ENCODE assay signal across 9 cellular contexts in the genomic region with DNA sequence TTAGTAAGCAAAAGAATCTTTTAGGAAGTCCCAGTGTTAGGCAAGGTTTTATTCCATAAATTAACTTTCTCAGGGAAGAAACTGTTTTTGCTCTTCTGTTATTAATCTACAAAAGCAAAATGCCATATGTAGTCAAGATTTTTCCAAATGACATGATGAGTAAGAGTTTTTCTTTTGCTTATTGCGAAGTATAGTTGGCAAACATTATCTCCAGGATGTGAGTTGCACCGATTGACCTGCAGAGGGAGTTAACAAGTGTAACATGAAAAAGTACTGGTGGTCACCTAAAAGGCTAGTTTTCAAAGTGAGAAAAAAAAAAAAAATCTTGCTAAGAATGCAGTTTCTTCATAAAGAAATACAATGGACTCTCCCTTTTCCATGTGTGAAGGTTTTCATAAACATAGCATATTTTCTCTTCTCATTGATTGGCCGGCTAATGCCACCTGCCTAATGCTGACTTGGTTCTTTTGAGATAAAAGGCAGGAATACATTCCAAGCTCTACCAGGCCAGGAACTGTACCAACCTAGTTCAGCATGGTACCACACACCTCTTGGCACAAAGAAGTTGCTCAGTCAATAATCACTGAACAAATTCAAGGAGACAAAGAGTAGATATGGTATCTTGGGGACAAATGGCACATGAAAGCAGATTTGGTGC.
DNase-seq lines count a peak whose midpoint lies in the region; TF ChIP-seq lines count a peak whose summit lies in the region.
"Had no signal": no experiment of that assay in that cellular context is flagged by ENCODE, and none has a peak within 500 bp of the region (broad histone marks: within the 10 kb centered on the region; RNA-seq: fewer than 3 reads in every experiment).

No MANE protein-coding gene starts in this region.

- DNase-seq in NCI-H2081 (lab: John Stamatoyannopoulos, UW) (peak; percentile 18 to 43), NCI-H2081 treated with DMSO at 0.1 percent for 48 hours (lab: John Stamatoyannopoulos, UW) (no peak), MV-4-11 (lab: John Stamatoyannopoulos, UW) (peak; percentile 57), astrocyte of the hippocampus (ENCODE audit: low read depth, low spot score) (peak; percentile 71), iris pigment epithelial cell (ENCODE audit: low read depth) (peak; percentile 96), type B pancreatic cell (ENCODE audit: extremely low spot score, unreplicated experiment) (no peak), NCI-H2107 (lab: John Stamatoyannopoulos, UW) (no peak)
- DNase-seq in NK-92 treated with Interleukin-12 subunit alpha and Interleukin-12 subunit beta, amount 100 ng/mL, for 24 hours (lab: John Stamatoyannopoulos, UW), result no peak
- DNase-seq: activated naive CD8-positive, alpha-beta T cell treated with anti-CD3 and anti-CD28 coated beads, Interleukin-2, amount 10 ng/mL, durations not matched to agents 7 days and 5 days had no signal

- H3K27ac Mint-ChIP-seq in type B pancreatic cell, result no peak overlapping the region
- H3K27ac Mint-ChIP-seq: activated naive CD8-positive, alpha-beta T cell treated with anti-CD3 and anti-CD28 coated beads, Interleukin-2, amount 10 ng/mL, durations not matched to agents 7 days and 5 days had no signal

- peak; percentile 81 for TF ChIP-seq CTCF in type B pancreatic cell (conservative IDR thresholded peaks at IDR 0.05)

- H3K27me3 Mint-ChIP-seq in type B pancreatic cell, result no peaks in the 10 kb centered on the region

- no peaks in the 10 kb centered on the region for H3K36me3 Mint-ChIP-seq in type B pancreatic cell
- H3K36me3 Mint-ChIP-seq: activated naive CD8-positive, alpha-beta T cell treated with anti-CD3 and anti-CD28 coated beads, Interleukin-2, amount 10 ng/mL, durations not matched to agents 7 days and 5 days had no signal

- peaks cover 12% of the 10 kb centered on the region for H3K9me3 Mint-ChIP-seq in type B pancreatic cell
- H3K9me3 Mint-ChIP-seq: activated naive CD8-positive, alpha-beta T cell treated with anti-CD3 and anti-CD28 coated beads, Interleukin-2, amount 10 ng/mL, durations not matched to agents 7 days and 5 days had no signal

- peaks cover 14% of the 10 kb centered on the region for H3K4me1 Mint-ChIP-seq in type B pancreatic cell (ENCODE audit: unreplicated experiment)
- H3K4me1 Mint-ChIP-seq: activated naive CD8-positive, alpha-beta T cell treated with anti-CD3 and anti-CD28 coated beads, Interleukin-2, amount 10 ng/mL, durations not matched to agents 7 days and 5 days had no signal

- no peak overlapping the region for H3K4me3 Mint-ChIP-seq in type B pancreatic cell
- H3K4me3 Mint-ChIP-seq: activated naive CD8-positive, alpha-beta T cell treated with anti-CD3 and anti-CD28 coated beads, Interleukin-2, amount 10 ng/mL, durations not matched to agents 7 days and 5 days had no signal

Comparison
In these comparisons a context has a peak if more than half of its experiments do, and no peak if none do; other contexts are left out.
1. DNase-seq: peak in NCI-H2081 (2 of 2), MV-4-11 (single experiment), astrocyte of the hippocampus (single experiment) and iris pigment epithelial cell (single experiment); none in NCI-H2081 treated with DMSO at 0.1 percent for 48 hours (single experiment), type B pancreatic cell (single experiment), NK-92 treated with Interleukin-12 subunit alpha and Interleukin-12 subunit beta, amount 100 ng/mL, for 24 hours (single experiment) and NCI-H2107 (single experiment).